In genomic region chr15:74621936-74622335, GRCh38 we compare ENCODE assay signal across 20 cellular contexts. TPM values are rescaled to one million over a fixed set of nuclear protein-coding genes. Genes with fewer than 3 reads are reported as not detected.
A peak's percentile ranks its signal among the peaks of the same experiment; 100 is the strongest.
DNase-seq lines count a peak whose midpoint lies in the region; ATAC-seq lines count a peak whose summit lies in the region.
"Had no signal": no experiment of that assay in that cellular context is flagged by ENCODE, and none has a peak within 500 bp of the region (broad histone marks: within the 10 kb centered on the region; RNA-seq: fewer than 3 reads in every experiment).

No MANE protein-coding gene starts in this region.

- no peak for DNase-seq in activated T-cell treated with anti-CD3 and anti-CD28 coated beads, Interleukin-2, amount 50 U/mL, for 24 hours
- no peak for DNase-seq in activated T-cell treated with anti-CD3 and anti-CD28 coated beads, Interleukin-2, amount 50 U/mL, for 48 hours
- DNase-seq in activated T-helper 1 cell treated with anti-CD3 and anti-CD28 coated beads, Interleukin-12 subunit alpha, Interleukin-12 subunit beta, Interleukin-2, Interleukin-4 antibody, amounts not matched to agents 30 ng/mL and 10 ng/mL and 1 ng/mL, durations not matched to agents 14 hours and 24 hours and 36 hours (ENCODE audit: low spot score) = no peak
- DNase-seq in iPS-NIHi7 (ENCODE audit: extremely low spot score) = peak; percentile 82
- DNase-seq in stimulated activated naive B cell treated with anti-CD40 and anti-IgM and Interleukin-4, amounts not matched to agents 10 μg/mL and 1 μg/mL and 100 μg/mL, for 72 hours = no peak
- no peak for DNase-seq in SK-N-DZ (ENCODE audit: low spot score)
- DNase-seq: activated CD4-positive, alpha-beta T cell treated with anti-CD3 and anti-CD28 coated beads for 36 hours; CD4-positive, CD25-positive, alpha-beta regulatory T cell; effector memory CD4-positive, alpha-beta T cell; HCEC 1CT; MG63; NCI-H1930; NCI-H524 treated with DMSO at 0.1 percent for 48 hours; stimulated activated CD4-positive, alpha-beta T cell treated with anti-CD3 and anti-CD28 coated beads, Interleukin-1b, Interleukin-23, amount 100 ng/mL, for 48 hours; uterus had no signal

- intact Hi-C loops in activated T-helper 1 cell treated with anti-CD3 and anti-CD28 coated beads, Interleukin-12 subunit alpha, Interleukin-12 subunit beta, Interleukin-2, Interleukin-4 antibody, amounts not matched to agents 30 ng/mL and 10 ng/mL and 1 ng/mL, durations not matched to agents 14 hours and 24 hours and 36 hours (cut with micrococcal nuclease) = loop anchor here (1.0 kb wide), 2 partner anchors 10 to 249 kb away; no protein-coding TSS in a partner anchor

- H3K4me3 Mint-ChIP-seq in activated T-cell treated with anti-CD3 and anti-CD28 coated beads, Interleukin-2, amount 50 U/mL, for 24 hours = no peak overlapping the region
- H3K4me3 Mint-ChIP-seq in activated T-helper 1 cell treated with anti-CD3 and anti-CD28 coated beads, Interleukin-12 subunit alpha, Interleukin-12 subunit beta, Interleukin-2, Interleukin-4 antibody, amounts not matched to agents 30 ng/mL and 10 ng/mL and 1 ng/mL, durations not matched to agents 14 hours and 24 hours and 36 hours = no peak overlapping the region
- H3K4me3 Mint-ChIP-seq in stimulated activated naive B cell treated with anti-CD40 and anti-IgM and Interleukin-4, amounts not matched to agents 10 μg/mL and 1 μg/mL and 100 μg/mL, for 72 hours = no peak overlapping the region
- H3K4me3 Mint-ChIP-seq: activated CD4-positive, alpha-beta T cell treated with anti-CD3 and anti-CD28 coated beads for 36 hours; mesothelial cell of epicardium had no signal

- H3K27me3 Mint-ChIP-seq in activated T-cell treated with anti-CD3 and anti-CD28 coated beads, Interleukin-2, amount 50 U/mL, for 24 hours = no peaks in the 10 kb centered on the region
- H3K27me3 Mint-ChIP-seq in activated T-helper 1 cell treated with anti-CD3 and anti-CD28 coated beads, Interleukin-12 subunit alpha, Interleukin-12 subunit beta, Interleukin-2, Interleukin-4 antibody, amounts not matched to agents 30 ng/mL and 10 ng/mL and 1 ng/mL, durations not matched to agents 14 hours and 24 hours and 36 hours (ENCODE audit: insufficient read depth) = no peaks in the 10 kb centered on the region
- H3K27me3 Mint-ChIP-seq in stimulated activated naive B cell treated with anti-CD40 and anti-IgM and Interleukin-4, amounts not matched to agents 10 μg/mL and 1 μg/mL and 100 μg/mL, for 72 hours = no peaks in the 10 kb centered on the region
- H3K27me3 Mint-ChIP-seq: activated CD4-positive, alpha-beta T cell treated with anti-CD3 and anti-CD28 coated beads for 36 hours; CD4-positive, CD25-positive, alpha-beta regulatory T cell had no signal

- H3K4me1 Mint-ChIP-seq in activated T-cell treated with anti-CD3 and anti-CD28 coated beads, Interleukin-2, amount 50 U/mL, for 24 hours (ENCODE audit: low read depth) = peaks cover 55% of the 10 kb centered on the region
- H3K4me1 Mint-ChIP-seq in activated T-helper 1 cell treated with anti-CD3 and anti-CD28 coated beads, Interleukin-12 subunit alpha, Interleukin-12 subunit beta, Interleukin-2, Interleukin-4 antibody, amounts not matched to agents 30 ng/mL and 10 ng/mL and 1 ng/mL, durations not matched to agents 14 hours and 24 hours and 36 hours (ENCODE audit: low read depth) = peaks cover 34% of the 10 kb centered on the region
- H3K4me1 Mint-ChIP-seq in stimulated activated naive B cell treated with anti-CD40 and anti-IgM and Interleukin-4, amounts not matched to agents 10 μg/mL and 1 μg/mL and 100 μg/mL, for 72 hours = peaks cover 55 to 83% of the 10 kb centered on the region in 2 donors

- no peaks in the 10 kb centered on the region for H3K9me3 Mint-ChIP-seq in activated T-cell treated with anti-CD3 and anti-CD28 coated beads, Interleukin-2, amount 50 U/mL, for 24 hours
- H3K9me3 Mint-ChIP-seq in activated T-helper 1 cell treated with anti-CD3 and anti-CD28 coated beads, Interleukin-12 subunit alpha, Interleukin-12 subunit beta, Interleukin-2, Interleukin-4 antibody, amounts not matched to agents 30 ng/mL and 10 ng/mL and 1 ng/mL, durations not matched to agents 14 hours and 24 hours and 36 hours = no peaks in the 10 kb centered on the region
- no peaks in the 10 kb centered on the region for H3K9me3 Mint-ChIP-seq in stimulated activated naive B cell treated with anti-CD40 and anti-IgM and Interleukin-4, amounts not matched to agents 10 μg/mL and 1 μg/mL and 100 μg/mL, for 72 hours
- H3K9me3 Mint-ChIP-seq: activated naive CD4-positive, alpha-beta T cell treated with anti-CD3 and anti-CD28 coated beads, Interleukin-2, amount 50 U/mL, for 72 hours; CD4-positive, CD25-positive, alpha-beta regulatory T cell; mesothelial cell of epicardium had no signal

- no peak for ATAC-seq in stimulated activated naive B cell treated with anti-CD40 and anti-IgM and Interleukin-4, amounts not matched to agents 10 μg/mL and 1 μg/mL and 100 μg/mL, for 72 hours (replicated peaks)
- ATAC-seq in HG02870 (IDR thresholded peaks at IDR 0.05; ENCODE audit: unreplicated experiment) (no peak), GM21825 (IDR thresholded peaks at IDR 0.05; ENCODE audit: unreplicated experiment) (no peak)
- ATAC-seq: sciatic nerve had no signal

- H3K36me3 Mint-ChIP-seq in activated T-cell treated with anti-CD3 and anti-CD28 coated beads, Interleukin-2, amount 50 U/mL, for 24 hours (ENCODE audit: low read depth) = peaks cover 97% of the 10 kb centered on the region
- H3K36me3 Mint-ChIP-seq in activated T-helper 1 cell treated with anti-CD3 and anti-CD28 coated beads, Interleukin-12 subunit alpha, Interleukin-12 subunit beta, Interleukin-2, Interleukin-4 antibody, amounts not matched to agents 30 ng/mL and 10 ng/mL and 1 ng/mL, durations not matched to agents 14 hours and 24 hours and 36 hours (ENCODE audit: low read depth) = peaks cover 53% of the 10 kb centered on the region
- H3K36me3 Mint-ChIP-seq in stimulated activated naive B cell treated with anti-CD40 and anti-IgM and Interleukin-4, amounts not matched to agents 10 μg/mL and 1 μg/mL and 100 μg/mL, for 72 hours = peaks cover 33 to 74% of the 10 kb centered on the region in 2 donors

- H3K27ac Mint-ChIP-seq in activated T-cell treated with anti-CD3 and anti-CD28 coated beads, Interleukin-2, amount 50 U/mL, for 24 hours = peak overlapping the region; percentile 26
- H3K27ac Mint-ChIP-seq in activated T-helper 1 cell treated with anti-CD3 and anti-CD28 coated beads, Interleukin-12 subunit alpha, Interleukin-12 subunit beta, Interleukin-2, Interleukin-4 antibody, amounts not matched to agents 30 ng/mL and 10 ng/mL and 1 ng/mL, durations not matched to agents 14 hours and 24 hours and 36 hours = peak overlapping the region; percentile 29
- peak overlapping the region; percentile 31 for H3K27ac Mint-ChIP-seq in stimulated activated naive B cell treated with anti-CD40 and anti-IgM and Interleukin-4, amounts not matched to agents 10 μg/mL and 1 μg/mL and 100 μg/mL, for 72 hours
- H3K27ac Mint-ChIP-seq: mesothelial cell of epicardium had no signal

RNA-seq across cellular contexts. Expression of gene CLK3, which starts 6.3 kb away (rescaled TPM):
- 103 and 107 TPM in 2 replicates for total RNA-seq in activated T-helper 1 cell treated with anti-CD3 and anti-CD28 coated beads, Interleukin-12 subunit alpha, Interleukin-12 subunit beta, Interleukin-2, Interleukin-4 antibody, amounts not matched to agents 30 ng/mL and 10 ng/mL and 1 ng/mL, durations not matched to agents 14 hours and 24 hours and 36 hours
- polyA plus RNA-seq in SK-N-DZ (2014; cell fraction: cytosol; rRNA removed) = 62.6 and 81.3 TPM in 2 replicates
- 248 and 299 TPM in 2 replicates for polyA plus RNA-seq in SK-N-DZ (2014; cell fraction: nucleus; rRNA removed)
